In the genomic region with DNA sequence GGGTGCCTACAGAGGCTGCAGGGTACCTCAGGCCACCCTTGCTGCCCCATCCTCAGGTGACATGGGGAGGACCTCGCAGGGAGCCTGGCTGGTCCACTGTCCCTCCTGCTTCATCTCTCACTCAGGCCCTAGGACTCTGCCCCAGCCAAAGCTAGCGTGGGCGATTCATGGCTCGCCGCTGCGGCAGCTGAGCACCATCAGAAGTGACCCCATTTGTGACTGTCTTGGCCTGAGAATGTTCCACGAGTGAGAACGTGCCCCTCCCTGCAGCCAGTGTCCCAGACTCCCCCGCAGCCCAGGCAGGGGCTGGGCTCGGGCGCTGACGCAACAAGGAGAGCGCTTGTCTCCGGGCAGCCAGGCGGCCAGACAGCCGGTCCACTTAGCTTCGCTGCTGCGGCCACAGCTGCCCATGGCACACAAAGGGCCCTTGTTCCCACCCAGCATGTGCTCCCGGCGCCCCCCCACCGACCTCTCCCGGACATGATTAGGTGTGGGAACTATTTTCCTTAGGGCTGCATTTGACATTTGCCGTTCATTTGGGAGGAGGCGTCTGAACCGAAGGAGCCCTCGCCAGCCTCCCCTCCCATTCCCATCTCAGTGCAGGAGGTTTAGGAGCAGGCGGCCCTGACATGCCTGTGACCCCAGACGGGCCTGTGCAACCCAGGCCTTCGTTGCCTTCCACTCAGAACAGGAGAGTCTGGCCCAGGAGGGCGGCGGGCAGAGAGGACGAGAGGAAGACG, we compare ENCODE assay signal across 9 cellular contexts. TPM values are rescaled to one million over a fixed set of nuclear protein-coding genes. Genes with fewer than 3 reads are reported as not detected.
A peak's percentile ranks its signal among the peaks of the same experiment; 100 is the strongest.
DNase-seq lines count a peak whose midpoint lies in the region; ATAC-seq and TF ChIP-seq lines count a peak whose summit lies in the region.
"Had no signal": no experiment of that assay in that cellular context is flagged by ENCODE, and none has a peak within 500 bp of the region (broad histone marks: within the 10 kb centered on the region; RNA-seq: fewer than 3 reads in every experiment).

No MANE protein-coding gene starts in this region.

- H3K4me1 Mint-ChIP-seq in activated T-helper 2 cell treated with anti-CD3 and anti-CD28 coated beads, Interferon-gamma antibody, Interleukin-2, Interleukin-4, amounts not matched to agents 10 μg/mL and 5 μg/mL and 100 μg/mL, durations not matched to agents 14 hours and 24 hours and 36 hours (ENCODE audit: low read depth) = peaks cover 2% of the 10 kb centered on the region

- H3K9me3 ChIP-seq in body of pancreas = no peaks in the 10 kb centered on the region

- intact Hi-C loops in body of pancreas (cut with DNase I) = no loop called here
- intact Hi-C loops in activated T-helper 2 cell treated with anti-CD3 and anti-CD28 coated beads, Interferon-gamma antibody, Interleukin-2, Interleukin-4, amounts not matched to agents 10 μg/mL and 5 μg/mL and 100 μg/mL, durations not matched to agents 14 hours and 24 hours and 36 hours (cut with micrococcal nuclease) = no loop called here

- no peak overlapping the region for H3K4me3 Mint-ChIP-seq in activated T-helper 2 cell treated with anti-CD3 and anti-CD28 coated beads, Interferon-gamma antibody, Interleukin-2, Interleukin-4, amounts not matched to agents 10 μg/mL and 5 μg/mL and 100 μg/mL, durations not matched to agents 14 hours and 24 hours and 36 hours (ENCODE audit: low read depth)

- TF ChIP-seq CTCF in body of pancreas (IDR thresholded peaks at IDR 0.05) = peak in 3 of 7 experiments; percentile 3 to 24 (median 20)

- no peak overlapping the region for H3K4me3 ChIP-seq in body of pancreas

- H3K27me3 Mint-ChIP-seq in activated T-helper 2 cell treated with anti-CD3 and anti-CD28 coated beads, Interferon-gamma antibody, Interleukin-2, Interleukin-4, amounts not matched to agents 10 μg/mL and 5 μg/mL and 100 μg/mL, durations not matched to agents 14 hours and 24 hours and 36 hours (ENCODE audit: low read depth) = peaks cover 1% of the 10 kb centered on the region

- TF ChIP-seq POLR2A in body of pancreas (IDR thresholded peaks at IDR 0.05) = peak; percentile 34 to 63 (median 55)

- no peak overlapping the region for H3K27ac Mint-ChIP-seq in activated T-helper 2 cell treated with anti-CD3 and anti-CD28 coated beads, Interferon-gamma antibody, Interleukin-2, Interleukin-4, amounts not matched to agents 10 μg/mL and 5 μg/mL and 100 μg/mL, durations not matched to agents 14 hours and 24 hours and 36 hours

- H3K27ac ChIP-seq in body of pancreas = peak overlapping the region; percentile 87 to 93 (median 92)
- H3K27ac ChIP-seq: foreskin keratinocyte had no signal

- peaks cover 54% of the 10 kb centered on the region for H3K4me1 ChIP-seq in body of pancreas
- H3K4me1 ChIP-seq: foreskin keratinocyte had no signal

- no peaks in the 10 kb centered on the region for H3K27me3 ChIP-seq in body of pancreas

- H3K36me3 ChIP-seq in body of pancreas (replicated peaks in 1 of 2; ENCODE audit: insufficient read depth in 1 of 2, low read depth in 2 of 2) = no peaks in the 10 kb centered on the region

- DNase-seq in ELF-1 (ENCODE audit: low read depth, low spot score) = peak; percentile 44
- DNase-seq in body of pancreas = peak; percentile 69 to 82 (median 79)
- peak in 49 of 51 donors; percentile 29 to 96 (median 87) for DNase-seq in hypothalamus (lab: John Stamatoyannopoulos, UW)
- peak; percentile 92 for DNase-seq in putamen (ENCODE audit: low spot score)
- no peak for DNase-seq in activated T-helper 2 cell treated with anti-CD3 and anti-CD28 coated beads, Interferon-gamma antibody, Interleukin-2, Interleukin-4, amounts not matched to agents 10 μg/mL and 5 μg/mL and 100 μg/mL, durations not matched to agents 14 hours and 24 hours and 36 hours (ENCODE audit: low spot score)
- DNase-seq in NCI-H128 (lab: John Stamatoyannopoulos, UW; ENCODE audit: unreplicated experiment) = no peak
- DNase-seq: foreskin keratinocyte had no signal

- ATAC-seq in body of pancreas (peak; percentile 75), HG03520 (IDR thresholded peaks at IDR 0.05; ENCODE audit: unreplicated experiment) (no peak), GM19455 (IDR thresholded peaks at IDR 0.05; ENCODE audit: unreplicated experiment) (no peak)
- ATAC-seq: foreskin keratinocyte had no signal

- no peaks in the 10 kb centered on the region for H3K36me3 Mint-ChIP-seq in activated T-helper 2 cell treated with anti-CD3 and anti-CD28 coated beads, Interferon-gamma antibody, Interleukin-2, Interleukin-4, amounts not matched to agents 10 μg/mL and 5 μg/mL and 100 μg/mL, durations not matched to agents 14 hours and 24 hours and 36 hours (ENCODE audit: low read depth)

- WGBS in body of pancreas, 2 donors = 16 to 47% methylated on average over 13 to 33 of the region's 33 CpGs

- H3K9me3 Mint-ChIP-seq in activated T-helper 2 cell treated with anti-CD3 and anti-CD28 coated beads, Interferon-gamma antibody, Interleukin-2, Interleukin-4, amounts not matched to agents 10 μg/mL and 5 μg/mL and 100 μg/mL, durations not matched to agents 14 hours and 24 hours and 36 hours = no peaks in the 10 kb centered on the region

RNA-seq across cellular contexts. Expression of gene POFUT2, which starts 19.3 kb away (rescaled TPM):
- 10 to 100 TPM; 16.3 to 46.1 TPM for total RNA-seq in body of pancreas
- total RNA-seq in activated T-helper 2 cell treated with anti-CD3 and anti-CD28 coated beads, Interferon-gamma antibody, Interleukin-2, Interleukin-4, amounts not matched to agents 10 μg/mL and 5 μg/mL and 100 μg/mL, durations not matched to agents 14 hours and 24 hours and 36 hours = 14.1 and 16.1 TPM in 2 replicates

Comparison
In these comparisons a context has a peak if more than half of its experiments do, and no peak if none do; other contexts are left out.
1. DNase-seq: peak in ELF-1 (single experiment), body of pancreas (4 of 4), hypothalamus (49 of 51) and putamen (single experiment); none in activated T-helper 2 cell treated with anti-CD3 and anti-CD28 coated beads, Interferon-gamma antibody, Interleukin-2, Interleukin-4, amounts not matched to agents 10 μg/mL and 5 μg/mL and 100 μg/mL, durations not matched to agents 14 hours and 24 hours and 36 hours (single experiment) and NCI-H128 (single experiment).